In the genomic region with DNA sequence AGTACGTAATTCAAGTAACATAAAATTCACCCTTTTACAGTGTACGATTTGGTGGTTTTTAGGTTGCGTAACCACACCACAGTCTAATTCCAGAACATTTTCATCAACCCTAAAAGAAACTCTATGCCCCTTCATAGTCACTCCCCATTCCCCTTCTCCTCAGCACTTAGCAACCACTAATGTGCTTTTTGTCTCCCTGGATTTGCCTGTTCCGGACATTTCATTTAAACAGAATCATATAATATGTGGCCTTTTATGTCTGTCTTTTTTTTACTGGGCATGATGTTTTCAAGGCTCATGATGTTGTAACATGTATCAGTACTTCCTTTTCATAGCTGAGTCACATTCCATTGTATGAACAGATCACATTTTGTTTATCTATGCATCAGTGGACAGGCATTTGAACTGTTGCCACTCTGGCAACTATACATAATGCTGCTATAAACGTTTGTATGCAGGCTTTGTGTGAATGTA, we compare ENCODE assay signal across 12 cellular contexts. TPM values are rescaled to one million over a fixed set of nuclear protein-coding genes. Genes with fewer than 3 reads are reported as not detected.
A peak's percentile ranks its signal among the peaks of the same experiment; 100 is the strongest.
DNase-seq lines count a peak whose midpoint lies in the region; ATAC-seq and TF ChIP-seq lines count a peak whose summit lies in the region.
"Had no signal": no experiment of that assay in that cellular context is flagged by ENCODE, and none has a peak within 500 bp of the region (broad histone marks: within the 10 kb centered on the region; RNA-seq: fewer than 3 reads in every experiment).

No MANE protein-coding gene starts in this region.

- intact Hi-C loops in mucosa of descending colon (cut with DNase I, micrococcal nuclease) = no loop called here

- DNase-seq in Daoy (ENCODE audit: low read depth) = peak; percentile 62
- peak; percentile 75 for DNase-seq in MV-4-11 (lab: John Stamatoyannopoulos, UW)
- DNase-seq in brain microvascular endothelial cell = peak; percentile 72
- DNase-seq in mucosa of descending colon = no peak
- DNase-seq in inferior parietal cortex (ENCODE audit: extremely low spot score) = no peak
- DNase-seq in NCI-H69 (lab: John Stamatoyannopoulos, UW) = no peak
- no peak for DNase-seq in activated T-cell treated with anti-CD3 and anti-CD28 coated beads, Interleukin-2, amount 50 U/mL, for 48 hours
- DNase-seq: activated CD4-positive, alpha-beta T cell treated with anti-CD3 and anti-CD28 coated beads for 4 hours; NCI-H1105 treated with DMSO at 0.1 percent for 48 hours had no signal

- no peaks in the 10 kb centered on the region for H3K27me3 ChIP-seq in brain microvascular endothelial cell (replicated peaks)
- H3K27me3 ChIP-seq: esophagus muscularis mucosa had no signal

- peak; percentile 27 for ATAC-seq in mucosa of descending colon
- no peak for ATAC-seq in HG02610 (IDR thresholded peaks at IDR 0.05; ENCODE audit: unreplicated experiment)
- ATAC-seq: stimulated activated effector memory CD8-positive, alpha-beta T cell treated with anti-CD3 and anti-CD28 coated beads, Interleukin-12 subunit alpha, Interleukin-12 subunit beta, amount 100 ng/mL, for 72 hours had no signal

- H3K27ac ChIP-seq in brain microvascular endothelial cell = peak overlapping the region; percentile 78
- H3K27ac ChIP-seq: esophagus muscularis mucosa had no signal

- peaks cover 9% of the 10 kb centered on the region for H3K9me3 ChIP-seq in mucosa of descending colon

- H3K4me1 ChIP-seq in mucosa of descending colon (ENCODE audit: low read depth) = no peaks in the 10 kb centered on the region
- H3K4me1 ChIP-seq: esophagus muscularis mucosa had no signal

- in situ Hi-C loops in brain microvascular endothelial cell (cut with HindIII; ENCODE audit: low pct_ligation_motif_present, low sequenced_read_pairs) = no loop called here

- H3K36me3 ChIP-seq in brain microvascular endothelial cell (replicated peaks) (no peaks in the 10 kb centered on the region), mucosa of descending colon (ENCODE audit: low read depth) (no peaks in the 10 kb centered on the region)

- H3K4me3 ChIP-seq in brain microvascular endothelial cell (ENCODE audit: low read depth, low read length) (no peak overlapping the region), mucosa of descending colon (no peak overlapping the region)
- H3K4me3 ChIP-seq: esophagus muscularis mucosa had no signal

- TF ChIP-seq CTCF in brain microvascular endothelial cell (IDR thresholded peaks at IDR 0.05; ENCODE audit: low read depth, low read length, missing control alignments) (no peak), mucosa of descending colon (IDR thresholded peaks at IDR 0.05) (no peak)

RNA-seq across cellular contexts. Expression of gene OBSCN, which starts 20.8 kb away (rescaled TPM):
- 2.2 and 4.1 TPM in 2 replicates for total RNA-seq in Daoy (2014; rRNA removed; shearing (Covaris generic))
- total RNA-seq in mucosa of descending colon = 10 to 100 TPM in 1 of 3 donors, 1 to 10 TPM in 2; 4.2 to 30.9 (median 7.5) TPM

Comparison
In these comparisons a context has a peak if more than half of its experiments do, and no peak if none do; other contexts are left out.
1. DNase-seq: peak in Daoy (single experiment), MV-4-11 (single experiment) and brain microvascular endothelial cell (single experiment); none in mucosa of descending colon (0 of 3), inferior parietal cortex (single experiment), NCI-H69 (single experiment) and activated T-cell treated with anti-CD3 and anti-CD28 coated beads, Interleukin-2, amount 50 U/mL, for 48 hours (0 of 2).